In the genomic region with DNA sequence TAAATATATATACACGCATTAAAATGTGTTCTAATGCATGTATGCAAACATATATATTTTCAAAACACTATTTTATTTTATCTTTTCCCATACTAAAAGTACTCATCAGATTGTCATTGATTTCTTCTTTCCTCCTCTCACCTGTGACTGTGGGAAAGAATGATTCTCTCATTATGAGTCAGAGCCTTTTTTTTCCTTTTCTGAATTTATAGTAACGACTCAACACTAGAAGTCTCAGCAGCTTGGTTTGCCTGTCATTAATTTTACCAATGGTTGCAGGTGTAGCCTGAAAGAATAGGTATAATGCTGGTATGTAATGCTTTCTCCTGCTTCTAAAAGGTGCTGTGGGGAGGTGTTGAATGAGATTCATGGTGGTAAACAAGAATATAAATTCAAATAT, we compare ENCODE assay signal across 18 cellular contexts.
DNase-seq lines count a peak whose midpoint lies in the region; ATAC-seq, FAIRE-seq and TF ChIP-seq lines count a peak whose summit lies in the region.
"Had no signal": no experiment of that assay in that cellular context is flagged by ENCODE, and none has a peak within 500 bp of the region (broad histone marks: within the 10 kb centered on the region; RNA-seq: fewer than 3 reads in every experiment).

No MANE protein-coding gene starts in this region.

- H3K36me3 Mint-ChIP-seq in natural killer cell (no peaks in the 10 kb centered on the region), WTC11 (no peaks in the 10 kb centered on the region)
- peaks cover 10% of the 10 kb centered on the region for H3K36me3 Mint-ChIP-seq in natural killer cell treated with Interleukin-12 subunit alpha and Interleukin-12 subunit beta and Interleukin-15 and Interleukin-18, amount 100 ng/mL, for 72 hours

- no peak overlapping the region for H3K27ac ChIP-seq in esophagus muscularis mucosa (replicated peaks in 1 of 4)
- no peak overlapping the region for H3K27ac ChIP-seq in HepG2 (ENCODE audit: extremely low read length, insufficient read depth, low read length)
- H3K27ac ChIP-seq in ascending aorta, result no peak overlapping the region
- H3K27ac ChIP-seq in right lobe of liver, result no peak overlapping the region
- H3K27ac ChIP-seq: gastroesophageal sphincter, right atrium auricular region had no signal

- no peak for ATAC-seq in natural killer cell
- ATAC-seq in natural killer cell treated with Interleukin-12 subunit alpha and Interleukin-12 subunit beta and Interleukin-15 and Interleukin-18, amount 100 ng/mL, for 72 hours, result no peak
- ATAC-seq in HG02840 (IDR thresholded peaks at IDR 0.05; ENCODE audit: low FRiP score, unreplicated experiment), result peak; percentile 60
- ATAC-seq in WTC11, result peak; percentile 15; the same call in 1 of the 2 replicates
- ATAC-seq in HepG2, result no peak
- no peak for ATAC-seq in right lobe of liver
- ATAC-seq: gastroesophageal sphincter had no signal

- POLR2A ChIA-PET in WTC11 (lab: Charles Lee) (no interaction called here), HepG2 (lab: Yijun Ruan, JAX) (no interaction called here)

- no peaks in the 10 kb centered on the region for H3K27me3 Mint-ChIP-seq in natural killer cell (ENCODE audit: low read depth in 2 of 2)
- H3K27me3 Mint-ChIP-seq in natural killer cell treated with Interleukin-12 subunit alpha and Interleukin-12 subunit beta and Interleukin-15 and Interleukin-18, amount 100 ng/mL, for 72 hours, result no peaks in the 10 kb centered on the region
- H3K27me3 Mint-ChIP-seq in WTC11 (ENCODE audit: low read depth), result no peaks in the 10 kb centered on the region
- H3K27me3 Mint-ChIP-seq: stimulated activated naive CD8-positive, alpha-beta T cell treated with anti-CD3 and anti-CD28 coated beads, Interleukin-15, Interleukin-2, amounts not matched to agents 100 ng/mL and 50 ng/mL, for 24 hours had no signal

- H2AFZ ChIP-seq in HepG2 (ENCODE audit: low read length), result no peak overlapping the region

- no peaks in the 10 kb centered on the region for H4K20me1 ChIP-seq in HepG2 (ENCODE audit: insufficient read depth, low read length)

- H3K79me2 ChIP-seq in HepG2 (ENCODE audit: insufficient read depth, low read length), result no peaks in the 10 kb centered on the region

- in situ Hi-C loops in HepG2 (cut with HindIII; ENCODE audit: extremely low pct_ligation_motif_present, low pct_unique_long_range_greater_than_20kb), result no loop called here

- no peak for TF ChIP-seq POLR2A in esophagus muscularis mucosa (IDR thresholded peaks at IDR 0.05; ENCODE audit: low read depth)
- TF ChIP-seq POLR2A in HepG2 (IDR thresholded peaks at IDR 0.05; ENCODE audit: insufficient read depth in 1 of 2, low read depth in 2 of 2, low read length in 2 of 2), result no peak
- TF ChIP-seq POLR2A in right lobe of liver (IDR thresholded peaks at IDR 0.05), result no peak

- no peaks in the 10 kb centered on the region for H3K36me3 ChIP-seq in esophagus muscularis mucosa
- H3K36me3 ChIP-seq in HepG2 (replicated peaks in 1 of 2; ENCODE audit: control insufficient read depth in 1 of 2, insufficient read depth in 2 of 2, low read length in 2 of 2), result no peaks in the 10 kb centered on the region; a peak in 1 of 5 replicates
- no peaks in the 10 kb centered on the region for H3K36me3 ChIP-seq in ascending aorta
- no peaks in the 10 kb centered on the region for H3K36me3 ChIP-seq in right lobe of liver
- H3K36me3 ChIP-seq: gastroesophageal sphincter, right atrium auricular region had no signal

- TF ChIP-seq CTCF in natural killer cell (IDR thresholded peaks at IDR 0.05), result no peak
- no peak for TF ChIP-seq CTCF in WTC11 (IDR thresholded peaks at IDR 0.05)
- TF ChIP-seq CTCF in esophagus muscularis mucosa (IDR thresholded peaks at IDR 0.05), result no peak
- TF ChIP-seq CTCF in HepG2 (CRISPR knock-in tag; IDR thresholded peaks at IDR 0.05), result no peak
- no peak for TF ChIP-seq CTCF in ascending aorta (IDR thresholded peaks at IDR 0.05)
- TF ChIP-seq CTCF in right lobe of liver (IDR thresholded peaks at IDR 0.05), result no peak

- intact Hi-C loops in natural killer cell (cut with micrococcal nuclease), result no loop called here
- intact Hi-C loops in esophagus muscularis mucosa (cut with DNase I), result no loop called here
- intact Hi-C loops in HepG2 (cut with micrococcal nuclease; ENCODE audit: unreplicated experiment), result no loop called here
- intact Hi-C loops in ascending aorta (cut with DNase I), result no loop called here
- intact Hi-C loops in right lobe of liver (cut with DNase I), result no loop called here

- peaks cover 72 to 74% of the 10 kb centered on the region in 2 donors for H3K4me1 Mint-ChIP-seq in natural killer cell
- peaks cover 46 to 49% of the 10 kb centered on the region in 2 donors for H3K4me1 Mint-ChIP-seq in natural killer cell treated with Interleukin-12 subunit alpha and Interleukin-12 subunit beta and Interleukin-15 and Interleukin-18, amount 100 ng/mL, for 72 hours (ENCODE audit: low read depth in 2 of 2)
- H3K4me1 Mint-ChIP-seq in WTC11, result peaks cover 85% of the 10 kb centered on the region

- CTCF ChIA-PET in WTC11 (lab: Charles Lee), result interaction anchor here (1.7 kb wide), 1 partner anchor 165 kb away, joined by 5 read pairs; no protein-coding TSS in a partner anchor
- CTCF ChIA-PET in HepG2 (lab: Yijun Ruan, JAX; ENCODE audit: low intra/inter-chr PET ratio, low total read pairs), result no interaction called here

- no peak overlapping the region for H3K4me3 Mint-ChIP-seq in natural killer cell
- no peak overlapping the region for H3K4me3 Mint-ChIP-seq in natural killer cell treated with Interleukin-12 subunit alpha and Interleukin-12 subunit beta and Interleukin-15 and Interleukin-18, amount 100 ng/mL, for 72 hours
- peak overlapping the region; percentile 12; the same call in 1 of the 2 replicates for H3K4me3 Mint-ChIP-seq in WTC11
- H3K4me3 Mint-ChIP-seq: stimulated activated naive CD8-positive, alpha-beta T cell treated with anti-CD3 and anti-CD28 coated beads, Interleukin-15, Interleukin-2, amounts not matched to agents 100 ng/mL and 50 ng/mL, for 24 hours had no signal

- H3K9ac ChIP-seq in HepG2 (ENCODE audit: insufficient read depth, low read depth, low read length), result no peak overlapping the region

- no peaks in the 10 kb centered on the region for H3K9me3 Mint-ChIP-seq in natural killer cell
- no peaks in the 10 kb centered on the region for H3K9me3 Mint-ChIP-seq in natural killer cell treated with Interleukin-12 subunit alpha and Interleukin-12 subunit beta and Interleukin-15 and Interleukin-18, amount 100 ng/mL, for 72 hours
- H3K9me3 Mint-ChIP-seq in WTC11, result no peaks in the 10 kb centered on the region
- H3K9me3 Mint-ChIP-seq: stimulated activated naive CD8-positive, alpha-beta T cell treated with anti-CD3 and anti-CD28 coated beads, Interleukin-15, Interleukin-2, amounts not matched to agents 100 ng/mL and 50 ng/mL, for 24 hours had no signal

- no peak overlapping the region for H3K4me3 ChIP-seq in esophagus muscularis mucosa
- no peak overlapping the region for H3K4me3 ChIP-seq in HepG2 (replicated peaks in 1 of 3; ENCODE audit: insufficient read depth in 1 of 3, low read depth in 2 of 3, low read length in 3 of 3)
- no peak overlapping the region for H3K4me3 ChIP-seq in ascending aorta
- no peak overlapping the region for H3K4me3 ChIP-seq in right lobe of liver
- H3K4me3 ChIP-seq: gastroesophageal sphincter, right atrium auricular region had no signal

- peaks cover 0 to 10% (median 5%) of the 10 kb centered on the region in 4 donors for H3K4me1 ChIP-seq in esophagus muscularis mucosa
- H3K4me1 ChIP-seq in HepG2 (ENCODE audit: insufficient read depth, low read length), result no peaks in the 10 kb centered on the region
- peaks cover 0 to 4% of the 10 kb centered on the region in 2 donors for H3K4me1 ChIP-seq in ascending aorta
- no peaks in the 10 kb centered on the region for H3K4me1 ChIP-seq in right lobe of liver
- H3K4me1 ChIP-seq: gastroesophageal sphincter, right atrium auricular region had no signal

- H3K9me3 ChIP-seq in esophagus muscularis mucosa, result no peaks in the 10 kb centered on the region
- no peaks in the 10 kb centered on the region for H3K9me3 ChIP-seq in HepG2 (ENCODE audit: low read length)
- H3K9me3 ChIP-seq in ascending aorta, result no peaks in the 10 kb centered on the region
- no peaks in the 10 kb centered on the region for H3K9me3 ChIP-seq in right lobe of liver
- H3K9me3 ChIP-seq: gastroesophageal sphincter, right atrium auricular region had no signal

- TF ChIP-seq EP300 in esophagus muscularis mucosa (IDR thresholded peaks at IDR 0.05), result no peak
- no peak for TF ChIP-seq EP300 in HepG2 (IDR thresholded peaks at IDR 0.05; ENCODE audit: low read depth in 2 of 2, low read length in 2 of 2)
- TF ChIP-seq EP300 in HepG2 (CRISPR knock-in tag; IDR thresholded peaks at IDR 0.05; ENCODE audit: borderline replicate concordance), result no peak

- DNase-seq in natural killer cell (no peak), WTC11 (ENCODE audit: low spot score) (no peak), esophagus muscularis mucosa (ENCODE audit: extremely low spot score) (no peak), HepG2 (ENCODE audit: low spot score) (no peak), ascending aorta (ENCODE audit: low spot score in 2 of 2) (no peak), right lobe of liver (no peak)
- DNase-seq in natural killer cell treated with Interleukin-12 subunit alpha and Interleukin-12 subunit beta and Interleukin-15 and Interleukin-18, amount 100 ng/mL, for 72 hours (ENCODE audit: low spot score), result no peak
- DNase-seq: AML-193; DMS79 treated with DMSO at 0.1 percent for 48 hours; kidney glomerular epithelial cell; NCI-H1105; NCI-H526; stimulated activated CD4-positive, alpha-beta T cell treated with anti-CD3 and anti-CD28 coated beads, Interleukin-4, amount 100 ng/mL, for 4 hours had no signal

- WGBS in esophagus muscularis mucosa, result 68% methylated on average over 2 of the region's 2 CpGs
- WGBS in HepG2 (ENCODE audit: low lambda C conversion rate), result 47% methylated on average over 2 of the region's 2 CpGs
- WGBS in right lobe of liver (ENCODE audit: insufficient coverage, low coverage, low lambda C conversion rate, missing lambda C conversion rate), result 29% methylated on average over 2 of the region's 2 CpGs

- H3K27me3 ChIP-seq in esophagus muscularis mucosa (no peaks in the 10 kb centered on the region), HepG2 (ENCODE audit: control insufficient read depth in 1 of 2, insufficient read depth in 2 of 2, low read length in 2 of 2) (no peaks in the 10 kb centered on the region), ascending aorta (no peaks in the 10 kb centered on the region), right lobe of liver (no peaks in the 10 kb centered on the region)
- H3K27me3 ChIP-seq: gastroesophageal sphincter, right atrium auricular region had no signal

- TF ChIP-seq RAD21 in HepG2 (CRISPR knock-in tag; IDR thresholded peaks at IDR 0.05), result no peak

- H3K4me2 ChIP-seq in HepG2 (ENCODE audit: low read depth, low read length), result no peak overlapping the region

- BruUV-seq in HepG2 (replicated peaks; lab: Mats Ljungman, UMichigan), result no TSS peak

- no peak for FAIRE-seq in HepG2 (lab: Jason Lieb, UNC)
- FAIRE-seq: astrocyte had no signal

- H3K27ac Mint-ChIP-seq in natural killer cell (peak overlapping the region; percentile 58 to 72), WTC11 (peak overlapping the region; percentile 80)
- peak overlapping the region in 1 of 2 donors; percentile 11 for H3K27ac Mint-ChIP-seq in natural killer cell treated with Interleukin-12 subunit alpha and Interleukin-12 subunit beta and Interleukin-15 and Interleukin-18, amount 100 ng/mL, for 72 hours
- H3K27ac Mint-ChIP-seq: stimulated activated naive CD8-positive, alpha-beta T cell treated with anti-CD3 and anti-CD28 coated beads, Interleukin-15, Interleukin-2, amounts not matched to agents 100 ng/mL and 50 ng/mL, for 24 hours had no signal

Comparison
In these comparisons a context has a peak if more than half of its experiments do, and no peak if none do; other contexts are left out.
1. ATAC-seq: peak in HG02840 (single experiment) and WTC11 (single experiment); none in natural killer cell (0 of 3), natural killer cell treated with Interleukin-12 subunit alpha and Interleukin-12 subunit beta and Interleukin-15 and Interleukin-18, amount 100 ng/mL, for 72 hours (0 of 2), HepG2 (single experiment) and right lobe of liver (0 of 4).